Comparison of ENCODE assay signal across 8 cellular contexts in the genomic region with DNA sequence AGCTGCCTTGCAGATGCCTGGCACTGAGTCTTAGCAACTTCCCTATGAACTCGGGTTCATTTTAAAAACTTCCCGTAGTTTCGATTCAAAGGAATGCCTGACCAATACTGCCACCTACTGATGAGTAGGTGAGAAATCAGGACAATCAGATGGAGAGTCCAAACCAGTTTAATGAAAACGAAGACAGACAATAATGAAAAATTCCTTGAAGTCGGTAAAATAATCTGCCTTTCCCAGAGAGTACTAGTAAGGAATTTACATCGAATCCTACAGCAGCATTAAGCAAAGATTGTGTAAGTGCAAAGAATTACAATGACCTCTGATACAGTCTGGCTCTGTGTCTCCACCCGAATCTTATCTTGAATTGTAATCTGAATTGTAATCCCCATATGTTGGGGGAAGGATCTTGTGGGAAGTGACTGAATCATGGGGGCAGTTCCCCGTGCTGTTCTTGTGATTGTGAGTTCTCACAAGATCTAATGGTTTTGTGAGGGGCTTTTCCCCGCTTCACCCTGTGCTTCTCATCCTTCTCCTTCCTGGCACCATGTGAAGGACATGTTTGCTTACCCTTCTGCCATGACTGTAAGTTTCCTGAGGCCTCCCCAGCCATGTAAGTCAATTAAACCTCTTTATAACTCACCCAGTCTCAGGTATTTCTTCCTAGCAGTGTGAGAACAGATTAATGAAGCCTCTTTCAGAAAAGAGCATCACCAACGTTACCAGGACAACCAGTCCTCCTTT.
DNase-seq lines count a peak whose midpoint lies in the region; ATAC-seq and TF ChIP-seq lines count a peak whose summit lies in the region.

No MANE protein-coding gene starts in this region.

- H3F3A ChIP-seq in neural progenitor cell (ENCODE audit: low read depth): no peaks in the 10 kb centered on the region

- no peak overlapping the region for H3K4me2 ChIP-seq in neural progenitor cell

- H3K4me3 Mint-ChIP-seq in neural progenitor cell: no peak overlapping the region

- DNase-seq in DMS 273 (lab: John Stamatoyannopoulos, UW; ENCODE audit: unreplicated experiment): peak; percentile 73
- DNase-seq in KG1 (lab: John Stamatoyannopoulos, UW): peak; percentile 21
- DNase-seq in SW480 (ENCODE audit: low spot score): peak; percentile 44
- DNase-seq in fibroblast of peridontal ligament (ENCODE audit: extremely low read depth): peak; percentile 79
- peak; percentile 54 for DNase-seq in neural progenitor cell (ENCODE audit: low spot score)
- no peak for DNase-seq in NCI-H2029 (lab: John Stamatoyannopoulos, UW)

- H3K4me1 Mint-ChIP-seq in neural progenitor cell: peaks cover 6% of the 10 kb centered on the region

- H3K36me3 ChIP-seq in neural progenitor cell: no peaks in the 10 kb centered on the region

- H3K36me3 Mint-ChIP-seq in neural progenitor cell: peaks cover 4% of the 10 kb centered on the region

- TF ChIP-seq CTCF in neural progenitor cell (IDR thresholded peaks at IDR 0.05): peak; percentile 79

- no peaks in the 10 kb centered on the region for H3K4me1 ChIP-seq in neural progenitor cell

- H3K4me3 ChIP-seq in neural progenitor cell: no peak overlapping the region

- peaks cover 16% of the 10 kb centered on the region for H3K9me3 Mint-ChIP-seq in neural progenitor cell

- no peak overlapping the region for H3K9ac ChIP-seq in neural progenitor cell

- H2AFZ ChIP-seq in neural progenitor cell (replicated peaks): no peak overlapping the region

- peak overlapping the region; percentile 6 for H3K27ac Mint-ChIP-seq in neural progenitor cell

- H3K27me3 Mint-ChIP-seq in neural progenitor cell (ENCODE audit: insufficient read depth, low read depth): peaks cover 5% of the 10 kb centered on the region

- no peaks in the 10 kb centered on the region for H3K79me2 ChIP-seq in neural progenitor cell (ENCODE audit: low read depth)

- no peaks in the 10 kb centered on the region for H3K27me3 ChIP-seq in neural progenitor cell

- H4K20me1 ChIP-seq in neural progenitor cell (ENCODE audit: low read depth): no peaks in the 10 kb centered on the region

- no peaks in the 10 kb centered on the region for H3K9me3 ChIP-seq in neural progenitor cell (ENCODE audit: low read depth)

- ATAC-seq in HG02973 (IDR thresholded peaks at IDR 0.05; ENCODE audit: unreplicated experiment): no peak
- no peak for ATAC-seq in HG03097 (IDR thresholded peaks at IDR 0.05; ENCODE audit: low FRiP score, unreplicated experiment)

- H3K27ac ChIP-seq in neural progenitor cell: no peak overlapping the region
